22 cellular contexts compared by ENCODE assay signal in the genomic region with DNA sequence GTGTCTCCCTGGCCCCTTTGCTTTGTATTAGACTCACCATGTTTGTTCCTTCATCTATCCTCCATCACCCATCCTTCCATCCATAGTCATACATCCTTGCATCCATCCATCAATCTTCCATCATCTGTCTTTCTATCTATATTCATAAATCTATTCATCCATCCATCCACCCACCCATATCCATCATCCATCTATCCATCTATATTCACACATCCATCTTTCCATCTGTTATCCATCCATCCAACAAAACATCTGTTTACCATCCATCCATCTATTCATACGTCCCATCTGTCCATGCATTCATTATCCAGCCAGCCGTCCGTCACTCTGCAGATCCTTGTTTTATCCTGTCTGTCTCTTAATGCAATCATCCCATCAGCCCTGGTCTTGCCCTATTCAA. TPM values are rescaled to one million over a fixed set of nuclear protein-coding genes. Genes with fewer than 3 reads are reported as not detected.
DNase-seq lines count a peak whose midpoint lies in the region; TF ChIP-seq lines count a peak whose summit lies in the region.
"Had no signal": no experiment of that assay in that cellular context is flagged by ENCODE, and none has a peak within 500 bp of the region (broad histone marks: within the 10 kb centered on the region; RNA-seq: fewer than 3 reads in every experiment).

No MANE protein-coding gene starts in this region.

- peak overlapping the region; percentile 37 for H3K27ac Mint-ChIP-seq in MCF 10A (ENCODE audit: low read depth, unreplicated experiment)
- peak overlapping the region; percentile 40 to 76 (median 56) for H3K27ac Mint-ChIP-seq in brain
- H3K27ac Mint-ChIP-seq: CD4-positive, alpha-beta T cell; GM23338 had no signal

- no peak overlapping the region for H2AFZ ChIP-seq in osteoblast (ENCODE audit: low read length)
- H2AFZ ChIP-seq: GM23338 had no signal

- DNase-seq in MCF 10A (ENCODE audit: unreplicated experiment) (no peak), breast epithelium (ENCODE audit: low spot score in 2 of 2) (no peak), osteoblast (ENCODE audit: insufficient read length, low spot score, missing footprints) (peak; percentile 5), COR-L47 (lab: John Stamatoyannopoulos, UW) (no peak), H7 (no peak)
- no peak for DNase-seq in activated CD4-positive, alpha-beta T cell treated with anti-CD3 and anti-CD28 coated beads, Interleukin-2, amount 50 U/mL, for 4 hours
- DNase-seq: CD4-positive, alpha-beta T cell; NCI-H1092; NCI-H1417 treated with DMSO at 0.1 percent for 48 hours; NCI-H1694 treated with DMSO at 0.1 percent for 48 hours; NCI-H2081 treated with DMSO at 0.1 percent for 48 hours; NCI-H2171; NCI-H226; NCI-H510A treated with DMSO at 0.1 percent for 48 hours; RPMI8226 had no signal

- no peaks in the 10 kb centered on the region for H3K36me3 ChIP-seq in breast epithelium
- H3K36me3 ChIP-seq in osteoblast (ENCODE audit: insufficient read depth, low read length), result peaks cover 24% of the 10 kb centered on the region
- H3K36me3 ChIP-seq in H7 (replicated peaks; ENCODE audit: control insufficient read depth, insufficient read depth, low read length), result peaks cover 56% of the 10 kb centered on the region

- H3K4me1 Mint-ChIP-seq in MCF 10A (ENCODE audit: insufficient read depth, unreplicated experiment), result peaks cover 13% of the 10 kb centered on the region
- H3K4me1 Mint-ChIP-seq in brain, result peaks cover 13% of the 10 kb centered on the region

- H3K4me2 ChIP-seq in osteoblast (ENCODE audit: insufficient read depth, low read length), result no peak overlapping the region
- H3K4me2 ChIP-seq: GM23338 had no signal

- H3K79me2 ChIP-seq in osteoblast (ENCODE audit: insufficient read depth, low read length), result no peaks in the 10 kb centered on the region

- intact Hi-C loops in MCF 10A (cut with micrococcal nuclease), result no loop called here
- intact Hi-C loops in breast epithelium (cut with DNase I; ENCODE audit: low total_unique reads), result no loop called here

- no TSS peak for BruUV-seq in MCF 10A (replicated peaks; lab: Mats Ljungman, UMichigan)

- CTCF ChIA-PET in MCF 10A (lab: Yijun Ruan, JAX), result interaction anchor here (1.8 kb wide), 1 partner anchor 175 kb away, joined by 8 read pairs; no protein-coding TSS in a partner anchor

- H3K4me3 ChIP-seq in breast epithelium (no peak overlapping the region), osteoblast (ENCODE audit: insufficient read depth, low read length) (no peak overlapping the region), H7 (ENCODE audit: insufficient read depth, low read depth, low read length) (no peak overlapping the region)
- H3K4me3 ChIP-seq: BLaER1 treated with 17β-estradiol and CSF1 and Interleukin-3, amounts not matched to agents 10 nM and 100 nM; GM23338; HAP-1; SJSA1 had no signal

- TF ChIP-seq CTCF in MCF 10A (IDR thresholded peaks at IDR 0.05; ENCODE audit: unreplicated experiment), result no peak
- TF ChIP-seq CTCF in breast epithelium (IDR thresholded peaks at IDR 0.05), result no peak
- TF ChIP-seq CTCF in brain (conservative IDR thresholded peaks at IDR 0.05), result no peak
- no peak for TF ChIP-seq CTCF in osteoblast (IDR thresholded peaks at IDR 0.05; ENCODE audit: extremely low read depth, low read depth, low read length)

- H3K27me3 Mint-ChIP-seq in MCF 10A (ENCODE audit: insufficient read depth, unreplicated experiment), result no peaks in the 10 kb centered on the region
- peaks cover 9% of the 10 kb centered on the region for H3K27me3 Mint-ChIP-seq in brain
- H3K27me3 Mint-ChIP-seq: CD4-positive, alpha-beta T cell had no signal

- H3K27me3 ChIP-seq in breast epithelium (no peaks in the 10 kb centered on the region), osteoblast (ENCODE audit: insufficient read depth, low read length) (no peaks in the 10 kb centered on the region), H7 (ENCODE audit: control insufficient read depth, insufficient read depth, low read length) (no peaks in the 10 kb centered on the region)
- H3K27me3 ChIP-seq: BLaER1 treated with 17β-estradiol and CSF1 and Interleukin-3, amounts not matched to agents 10 nM and 100 nM; SJSA1 had no signal

- H3K9me3 ChIP-seq in breast epithelium (no peaks in the 10 kb centered on the region), osteoblast (ENCODE audit: low read depth, low read length) (no peaks in the 10 kb centered on the region)
- H3K9me3 ChIP-seq: BLaER1 treated with 17β-estradiol and CSF1 and Interleukin-3, amounts not matched to agents 10 nM and 100 nM; HAP-1; SJSA1 had no signal

- TF ChIP-seq POLR2A in breast epithelium (IDR thresholded peaks at IDR 0.05), result no peak

- H3K27ac ChIP-seq in breast epithelium (peak overlapping the region in 1 of 2 donors; percentile 25), osteoblast (ENCODE audit: low read depth, low read length) (no peak overlapping the region)
- H3K27ac ChIP-seq: BLaER1 treated with 17β-estradiol and CSF1 and Interleukin-3, amounts not matched to agents 10 nM and 100 nM; SJSA1 had no signal

- no peaks in the 10 kb centered on the region for H3K9me3 Mint-ChIP-seq in MCF 10A (ENCODE audit: unreplicated experiment)
- no peaks in the 10 kb centered on the region for H3K9me3 Mint-ChIP-seq in brain
- H3K9me3 Mint-ChIP-seq: CD4-positive, alpha-beta T cell; GM23338 had no signal

- POLR2A ChIA-PET in MCF 10A (lab: Yijun Ruan, JAX), result interaction anchor here (1.8 kb wide), 2 partner anchors 8 to 11 kb away, joined by 6 read pairs; partner anchors contain the start of gene DDR1

- peaks cover 77% of the 10 kb centered on the region for H3K36me3 Mint-ChIP-seq in MCF 10A (ENCODE audit: insufficient read depth, unreplicated experiment)
- H3K36me3 Mint-ChIP-seq in brain, result peaks cover 82% of the 10 kb centered on the region

- no peaks in the 10 kb centered on the region for H4K20me1 ChIP-seq in osteoblast (ENCODE audit: insufficient read depth, low read length)

- H3K4me3 Mint-ChIP-seq in MCF 10A (ENCODE audit: unreplicated experiment) (no peak overlapping the region), brain (no peak overlapping the region)
- H3K4me3 Mint-ChIP-seq: CD4-positive, alpha-beta T cell; GM23338 had no signal

- H3K4me1 ChIP-seq in breast epithelium, result no peaks in the 10 kb centered on the region
- H3K4me1 ChIP-seq in osteoblast (ENCODE audit: insufficient read depth, low read length), result no peaks in the 10 kb centered on the region
- H3K4me1 ChIP-seq: HAP-1 had no signal

RNA-seq across cellular contexts. Expression of gene DDR1, which starts 10.6 kb away (rescaled TPM):
- total RNA-seq in MCF 10A (2022), result 59.7 and 66.0 TPM in 2 replicates
- 100 to 1,000 TPM in 1 of 3 donors, 10 to 100 TPM in 2; 18.1 to 149 (median 72.1) TPM for total RNA-seq in breast epithelium
- polyA plus RNA-seq in brain (ENCODE audit: insufficient read depth, low read depth, low replicate concordance), result 221 TPM
- total RNA-seq in osteoblast, result 13.0 and 22.4 TPM in 2 replicates
- 117 and 127 TPM in 2 replicates for total RNA-seq in H7 (2014; rRNA removed; shearing (Covaris generic))

RNA-seq across cellular contexts. Expression of gene GTF2H4, which starts 13.1 kb away (rescaled TPM):
- 30.6 and 33.9 TPM in 2 replicates for total RNA-seq in MCF 10A (2022)
- total RNA-seq in breast epithelium, result 10 to 100 TPM; 10.4 to 13.4 (median 11.1) TPM
- 33.0 TPM for polyA plus RNA-seq in brain (ENCODE audit: insufficient read depth, low read depth, low replicate concordance)
- 8.8 and 10.9 TPM in 2 replicates for total RNA-seq in osteoblast
- total RNA-seq in H7 (2014; rRNA removed; shearing (Covaris generic)), result 30.5 and 30.9 TPM in 2 replicates

RNA-seq across cellular contexts. Expression of gene VARS2, which starts 19.1 kb away (rescaled TPM):
- total RNA-seq in MCF 10A (2022) (38.8 and 52.7 TPM in 2 replicates), breast epithelium (10 to 100 TPM; 15.7 to 19.2 (median 16.8) TPM), osteoblast (14.5 and 15.6 TPM in 2 replicates)
- 18.0 TPM for polyA plus RNA-seq in brain (ENCODE audit: insufficient read depth, low read depth, low replicate concordance)
- total RNA-seq in H7 (2014; rRNA removed; shearing (Covaris generic)), result 54.4 and 60.5 TPM in 2 replicates

RNA-seq across cellular contexts. Expression of gene SFTA2, which starts 37.0 kb away (rescaled TPM):
- not detected in 2 replicates for total RNA-seq in MCF 10A (2022)
- total RNA-seq in breast epithelium, result not detected
- not detected for polyA plus RNA-seq in brain (ENCODE audit: insufficient read depth, low read depth, low replicate concordance)
- total RNA-seq in osteoblast, result not detected in 2 replicates
- total RNA-seq in H7 (2014; rRNA removed; shearing (Covaris generic)), result not detected in 2 replicates
- total RNA-seq: A172; CD4-positive, alpha-beta T cell; GM23338; Right ventricle myocardium superior; SJSA1 had no signal
- polyA plus RNA-seq: GM23338 had no signal

RNA-seq across cellular contexts. Expression of gene MUCL3, which starts 45.8 kb away (rescaled TPM):
- total RNA-seq in MCF 10A (2022) (not detected in 2 replicates), breast epithelium (not detected), osteoblast (not detected in 2 replicates)
- not detected for polyA plus RNA-seq in brain (ENCODE audit: insufficient read depth, low read depth, low replicate concordance)
- not detected in 2 replicates for total RNA-seq in H7 (2014; rRNA removed; shearing (Covaris generic))
- total RNA-seq: A172; CD4-positive, alpha-beta T cell; GM23338; Right ventricle myocardium superior; SJSA1 had no signal
